1 cellular context compared by ENCODE assay signal in the genomic region with DNA sequence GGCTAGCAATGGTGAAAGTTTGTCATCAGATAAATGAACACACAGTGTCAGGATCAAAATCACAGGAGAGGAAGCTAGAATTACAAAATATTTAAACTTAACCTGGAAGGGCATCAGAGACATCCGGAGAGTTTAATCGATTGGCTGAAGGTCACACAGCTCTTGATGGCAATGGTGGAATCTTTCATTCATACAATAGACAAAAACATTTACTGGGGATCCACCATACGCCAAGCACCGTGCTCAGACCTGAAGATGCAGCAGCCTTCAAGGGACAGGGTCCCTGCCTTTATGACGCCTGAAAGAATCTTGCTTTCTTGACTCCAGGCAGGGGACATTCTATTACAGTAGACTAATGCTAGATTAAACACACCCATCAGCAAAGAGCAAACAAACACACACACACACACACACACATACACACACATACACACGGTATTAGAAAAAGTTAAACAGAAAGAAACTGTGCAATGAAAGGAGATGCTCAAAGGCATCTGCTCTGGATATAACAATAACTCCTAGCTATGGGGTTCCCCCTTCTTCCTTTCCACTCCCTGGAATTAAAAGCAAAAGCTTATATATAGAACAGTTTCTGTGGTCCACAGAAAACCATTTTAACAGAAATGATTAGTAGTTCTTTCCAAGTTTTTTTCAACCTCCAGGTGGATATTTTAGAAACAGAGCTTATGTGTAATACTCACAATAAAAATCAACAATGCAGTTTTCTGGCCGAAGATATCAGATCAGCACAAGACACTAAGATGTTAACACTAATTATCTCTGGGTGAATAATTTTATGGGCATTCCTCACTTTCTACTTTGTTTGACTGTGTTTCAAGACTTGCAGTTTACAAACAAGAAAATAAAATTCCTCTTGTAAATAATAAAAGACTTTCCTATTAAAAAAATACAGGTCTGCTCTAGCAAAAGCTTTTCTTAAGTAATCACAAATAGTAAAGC.
TF ChIP-seq lines count a peak whose summit lies in the region.

No MANE protein-coding gene starts in this region.

TF ChIP-seq in GM12878, 131 proteins besides CTCF, POLR2A, EP300 and RAD21 (continued from another document):
- TF ChIP-seq ZNF592 (IDR thresholded peaks at IDR 0.05) (no peak), E4F1 (IDR thresholded peaks at IDR 0.05; ENCODE audit: borderline replicate concordance, partially characterized antibody) (peak; percentile 20)
